In the genomic region with DNA sequence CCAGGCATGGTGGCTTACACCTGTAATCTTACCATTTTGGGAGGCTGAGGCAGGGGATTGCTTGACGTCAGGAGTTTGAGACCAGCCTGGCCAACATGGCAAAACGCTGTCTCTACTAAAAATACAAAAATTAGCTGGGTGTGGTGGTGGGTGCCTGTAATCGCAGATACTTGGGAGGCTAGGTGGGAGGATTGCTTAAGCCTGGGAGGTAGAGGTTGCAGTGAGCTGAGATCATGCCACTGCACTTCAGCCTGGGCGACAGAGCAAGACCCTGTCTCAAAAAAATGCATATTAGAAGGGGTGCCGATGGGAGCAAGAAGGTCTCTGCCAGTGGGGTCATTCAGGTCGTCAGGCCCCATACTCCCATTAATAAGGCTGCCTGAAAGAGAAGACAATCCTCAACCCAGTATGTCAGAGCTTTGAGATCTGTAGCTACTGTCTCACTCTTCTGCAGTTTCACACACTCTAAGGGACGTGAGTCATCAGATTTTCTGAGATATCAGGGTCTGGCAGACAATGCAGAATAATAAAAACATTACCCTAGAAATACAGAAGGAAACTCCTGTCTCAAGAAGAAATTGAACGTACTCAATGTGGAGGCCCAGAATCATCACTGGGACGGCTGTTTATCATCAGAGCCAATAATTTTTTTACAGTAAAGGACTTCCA, we compare ENCODE assay signal across 13 cellular contexts.
DNase-seq lines count a peak whose midpoint lies in the region; ATAC-seq, FAIRE-seq and TF ChIP-seq lines count a peak whose summit lies in the region.
"Had no signal": no experiment of that assay in that cellular context is flagged by ENCODE, and none has a peak within 500 bp of the region (broad histone marks: within the 10 kb centered on the region; RNA-seq: fewer than 3 reads in every experiment).

No MANE protein-coding gene starts in this region.

- no peak for TF ChIP-seq CTCF in AG04450 (IDR thresholded peaks at IDR 0.05; ENCODE audit: low read depth, low read length)
- no peak for TF ChIP-seq CTCF in mammary epithelial cell (conservative IDR thresholded peaks at IDR 0.05 in 1 of 2, IDR thresholded peaks at IDR 0.05 in 1 of 2; ENCODE audit: extremely low read depth in 1 of 2, insufficient read depth in 1 of 2, low read depth in 1 of 2, low read length in 2 of 2)
- TF ChIP-seq CTCF in left lung (IDR thresholded peaks at IDR 0.05), result no peak

- no peak for FAIRE-seq in GM12891 (lab: Jason Lieb, UNC)

- H3K27ac ChIP-seq in AG04450 (ENCODE audit: low read depth, low read length), result peak overlapping the region; percentile 39
- no peak overlapping the region for H3K27ac ChIP-seq in mammary epithelial cell (ENCODE audit: insufficient read depth, low read depth, low read length)
- H3K27ac ChIP-seq in left lung, result no peak overlapping the region
- H3K27ac ChIP-seq: BLaER1, sigmoid colon, tibial nerve had no signal

- CTCF ChIA-PET in AG04450 (lab: Charles Lee) (interaction anchor here (0.7 kb wide), 1 partner anchor 231 kb away, joined by 3 read pairs; no protein-coding TSS in a partner anchor), mammary epithelial cell (lab: Charles Lee; ENCODE audit: low non-redundant PET) (no interaction called here)

- WGBS in mammary epithelial cell (ENCODE audit: low coverage, missing lambda C conversion rate), result 69% methylated on average over 8 of the region's 9 CpGs

- intact Hi-C loops in mammary epithelial cell (cut with micrococcal nuclease), result loop anchor here (5.0 kb wide), 1 partner anchor 227 kb away; no protein-coding TSS in a partner anchor
- intact Hi-C loops in left lung (cut with DNase I), result no loop called here

- no TSS peak for BruUV-seq in mammary epithelial cell (replicated peaks; lab: Mats Ljungman, UMichigan)

- no peaks in the 10 kb centered on the region for H3K27me3 ChIP-seq in AG04450 (ENCODE audit: control insufficient read depth, insufficient read depth, low read length)
- no peaks in the 10 kb centered on the region for H3K27me3 ChIP-seq in mammary epithelial cell (ENCODE audit: insufficient read depth, low read length)
- no peaks in the 10 kb centered on the region for H3K27me3 ChIP-seq in left lung
- H3K27me3 ChIP-seq: BLaER1, sigmoid colon, tibial nerve had no signal

- H3K9ac ChIP-seq in mammary epithelial cell (ENCODE audit: insufficient read depth, low read length), result no peak overlapping the region
- H3K9ac ChIP-seq: BLaER1 had no signal

- H3K79me2 ChIP-seq in mammary epithelial cell (ENCODE audit: insufficient read depth, low read length), result no peaks in the 10 kb centered on the region

- POLR2A ChIA-PET in AG04450 (lab: Yijun Ruan, JAX), result no interaction called here

- no peak for TF ChIP-seq POLR2A in GM12891 (IDR thresholded peaks at IDR 0.05; ENCODE audit: low read depth, low read length)

- in situ Hi-C loops in KBM-7 (cut with MboI; ENCODE audit: low pct_unique_long_range_greater_than_20kb, low sequenced_read_pairs), result no loop called here
- in situ Hi-C loops in mammary epithelial cell (cut with MboI; ENCODE audit: low sequenced_read_pairs in 2 of 2), result loop anchor here in 1 of 2 donors (25.0 kb wide), 1 partner anchor 163 kb away; no protein-coding TSS in a partner anchor

- H2AFZ ChIP-seq in mammary epithelial cell (ENCODE audit: low read depth, low read length), result no peak overlapping the region

- H4K20me1 ChIP-seq in mammary epithelial cell (ENCODE audit: insufficient read depth, low read length), result no peaks in the 10 kb centered on the region
- H4K20me1 ChIP-seq: BLaER1 had no signal

- ATAC-seq in left lung (peak; percentile 19), HG02588 (IDR thresholded peaks at IDR 0.05; ENCODE audit: unreplicated experiment) (no peak)
- ATAC-seq: activated naive CD4-positive, alpha-beta T cell treated with anti-CD3 and anti-CD28 coated beads, Interleukin-2, amount 50 U/mL, for 72 hours had no signal

- H3K9me3 ChIP-seq in AG04450 (ENCODE audit: control insufficient read depth, insufficient read depth, low read length) (no peaks in the 10 kb centered on the region; the same call in 1 of the 2 replicates), mammary epithelial cell (replicated peaks; ENCODE audit: insufficient read depth, low read length) (no peaks in the 10 kb centered on the region), left lung (peaks cover 0 to 5% of the 10 kb centered on the region in 2 donors)
- H3K9me3 ChIP-seq: BLaER1, sigmoid colon, tibial nerve had no signal

- no peak overlapping the region for H3K4me2 ChIP-seq in mammary epithelial cell (ENCODE audit: insufficient read depth, low read depth, low read length)
- H3K4me2 ChIP-seq: BLaER1 had no signal

- DNase-seq in AG04450 (ENCODE audit: low read depth, low spot score), result peak; percentile 24
- peak; percentile 27 for DNase-seq in KBM-7
- DNase-seq in mammary epithelial cell, result peak; percentile 68
- DNase-seq in left lung, result no peak
- DNase-seq in NCI-H748 (lab: John Stamatoyannopoulos, UW; ENCODE audit: unreplicated experiment), result no peak
- DNase-seq in GM12891 (ENCODE audit: insufficient read length, low spot score), result no peak
- DNase-seq in NCI-H82 treated with DMSO at 0.1 percent for 48 hours (lab: John Stamatoyannopoulos, UW; ENCODE audit: unreplicated experiment), result no peak
- DNase-seq: NCI-H187, sigmoid colon had no signal

- dilution Hi-C loops in mammary epithelial cell (cut with HindIII; ENCODE audit: low sequenced_read_pairs), result no loop called here

- H3K4me3 ChIP-seq in AG04450 (ENCODE audit: low read depth, low read length) (no peak overlapping the region), mammary epithelial cell (replicated peaks in 1 of 3; ENCODE audit: insufficient read depth in 1 of 3, low read depth in 2 of 3, low read length in 3 of 3) (no peak overlapping the region), left lung (no peak overlapping the region)
- H3K4me3 ChIP-seq: BLaER1, sigmoid colon, tibial nerve had no signal

- H3K4me1 ChIP-seq in mammary epithelial cell (ENCODE audit: insufficient read depth, low read length) (peaks cover 14% of the 10 kb centered on the region), left lung (no peaks in the 10 kb centered on the region)

- H3K36me3 ChIP-seq in mammary epithelial cell (ENCODE audit: insufficient read depth, low read length) (no peaks in the 10 kb centered on the region), left lung (no peaks in the 10 kb centered on the region)
- H3K36me3 ChIP-seq: BLaER1, sigmoid colon, tibial nerve had no signal

TF ChIP-seq in GM12891, 5 proteins besides CTCF, POLR2A, EP300 and RAD21:
- TF ChIP-seq SPI1 (IDR thresholded peaks at IDR 0.05; ENCODE audit: low read depth, low read length), result no peak
- TF ChIP-seq POLR2AphosphoS5 (IDR thresholded peaks at IDR 0.05; ENCODE audit: low read depth, low read length), result no peak
- no peak for TF ChIP-seq POU2F2 (IDR thresholded peaks at IDR 0.05; ENCODE audit: low read depth, low read length)
- no peak for TF ChIP-seq PAX5 (IDR thresholded peaks at IDR 0.05; ENCODE audit: insufficient read depth, low read length, severe bottlenecking)
- no peak for TF ChIP-seq TAF1 (IDR thresholded peaks at IDR 0.05; ENCODE audit: low read depth, low read length)

Comparison
In these comparisons a context has a peak if more than half of its experiments do, and no peak if none do; other contexts are left out.
1. DNase-seq: peak in AG04450 (single experiment), KBM-7 (single experiment) and mammary epithelial cell (single experiment); none in left lung (0 of 2), NCI-H748 (single experiment), GM12891 (single experiment) and NCI-H82 treated with DMSO at 0.1 percent for 48 hours (single experiment).